ENCODE assay signal across 1 cellular context in genomic region chr10:119542357-119542989, GRCh38.
TF ChIP-seq lines count a peak whose summit lies in the region.

RGS10 (minus strand) TSS chr10:119542719; CDS start chr10:119542638, 81 bp downstream.

TF ChIP-seq in HepG2, 621 proteins besides CTCF, POLR2A, EP300 and RAD21 (continued from another document):
- TF ChIP-seq SIX4 (CRISPR knock-in tag; IDR thresholded peaks at IDR 0.05) (no peak), ARID5B (CRISPR knock-in tag; IDR thresholded peaks at IDR 0.05) (0 out of 2 replicates have a peak, but pooled peaks have one; percentile 5), BRF2 (CRISPR knock-in tag; IDR thresholded peaks at IDR 0.05) (no peak), ZNF367 (CRISPR knock-in tag; IDR thresholded peaks at IDR 0.05; ENCODE audit: borderline replicate concordance) (no peak), POGK (CRISPR knock-in tag; conservative IDR thresholded peaks at IDR 0.05) (0 out of 2 replicates have a peak, but pooled peaks have one; percentile 38), ZNF3 (CRISPR knock-in tag; IDR thresholded peaks at IDR 0.05) (no peak), RXRA (CRISPR knock-in tag; IDR thresholded peaks at IDR 0.05) (no peak), ZNF841 (CRISPR knock-in tag; IDR thresholded peaks at IDR 0.05; ENCODE audit: borderline replicate concordance) (no peak), ZNF503 (CRISPR knock-in tag; IDR thresholded peaks at IDR 0.05) (0 out of 2 replicates have a peak, but pooled peaks have one; percentile 7), RBFOX2 (IDR thresholded peaks at IDR 0.05; ENCODE audit: low read depth, low read length) (peak; percentile 43; the same call in 1 of the 2 replicates), TFE3 (CRISPR knock-in tag; IDR thresholded peaks at IDR 0.05) (0 out of 2 replicates have a peak, but pooled peaks have one; percentile 1), POLR2G (IDR thresholded peaks at IDR 0.05; ENCODE audit: low read depth, low read length) (peak; percentile 52; the same call in 1 of the 2 replicates), STAT5B (CRISPR knock-in tag; IDR thresholded peaks at IDR 0.05) (no peak), MNT (IDR thresholded peaks at IDR 0.05) (no peak), ZFP37 (CRISPR knock-in tag; IDR thresholded peaks at IDR 0.05; ENCODE audit: borderline replicate concordance) (no peak), ARNT2 (CRISPR knock-in tag; IDR thresholded peaks at IDR 0.05; ENCODE audit: low read depth) (0 out of 2 replicates have a peak, but pooled peaks have one; percentile 6), SRF (IDR thresholded peaks at IDR 0.05; ENCODE audit: low read depth, low read length) (no peak), HIC2 (CRISPR knock-in tag; IDR thresholded peaks at IDR 0.05; ENCODE audit: low read depth) (no peak), SOX5 (CRISPR knock-in tag; IDR thresholded peaks at IDR 0.05; ENCODE audit: borderline replicate concordance) (no peak), ZNF746 (CRISPR knock-in tag; IDR thresholded peaks at IDR 0.05) (peak; percentile 19; the same call in 1 of the 2 replicates)
